Comparison of ENCODE assay signal across 14 cellular contexts in genomic region chr7:155731375-155731774, GRCh38.
DNase-seq lines count a peak whose midpoint lies in the region; ATAC-seq and TF ChIP-seq lines count a peak whose summit lies in the region.
"Had no signal": no experiment of that assay in that cellular context is flagged by ENCODE, and none has a peak within 500 bp of the region (broad histone marks: within the 10 kb centered on the region; RNA-seq: fewer than 3 reads in every experiment).

No MANE protein-coding gene starts in this region.

- H3K4me1 ChIP-seq in gastrocnemius medialis: peaks cover 27 to 32% of the 10 kb centered on the region in 2 donors
- peaks cover 8% of the 10 kb centered on the region for H3K4me1 ChIP-seq in right cardiac atrium (ENCODE audit: control insufficient read depth, insufficient read depth, low read length)

- peaks cover 28% of the 10 kb centered on the region for H3K36me3 Mint-ChIP-seq in activated T-cell treated with anti-CD3 and anti-CD28 coated beads, Interleukin-2, amount 50 U/mL, for 4 hours (ENCODE audit: insufficient read depth)

- H3K27ac ChIP-seq in SU-DHL-6 (ENCODE audit: low read depth, low read length) (peak overlapping the region; percentile 45; the same call in 1 of the 2 replicates), gastrocnemius medialis (no peak overlapping the region), right cardiac atrium (ENCODE audit: low read length) (no peak overlapping the region)

- no peak for TF ChIP-seq CTCF in SU-DHL-6 (IDR thresholded peaks at IDR 0.05; ENCODE audit: insufficient read depth, low read length, poor library complexity, severe bottlenecking)
- no peak for TF ChIP-seq CTCF in fibroblast of pulmonary artery (IDR thresholded peaks at IDR 0.05; ENCODE audit: low read length, missing control alignments)
- TF ChIP-seq CTCF in gastrocnemius medialis (IDR thresholded peaks at IDR 0.05 in 4 of 5, conservative IDR thresholded peaks at IDR 0.05 in 1 of 5): no peak

- H3K36me3 ChIP-seq in SU-DHL-6 (ENCODE audit: low read length) (0 out of 2 replicates have a peak, but pooled peaks cover 1% of the 10 kb centered on the region), gastrocnemius medialis (peaks cover 0 to 11% of the 10 kb centered on the region in 2 donors)

- H2AFZ ChIP-seq in SU-DHL-6 (ENCODE audit: low read depth, low read length, severe bottlenecking): no peak overlapping the region

- H3K4me2 ChIP-seq in SU-DHL-6 (ENCODE audit: low read depth, low read length, poor library complexity, severe bottlenecking): peak overlapping the region; percentile 24

- no peaks in the 10 kb centered on the region for H3K9me2 ChIP-seq in SU-DHL-6 (replicated peaks; ENCODE audit: insufficient read depth, low read length)

- H3K4me1 Mint-ChIP-seq in activated T-cell treated with anti-CD3 and anti-CD28 coated beads, Interleukin-2, amount 50 U/mL, for 4 hours (ENCODE audit: low read depth): peaks cover 61% of the 10 kb centered on the region
- H3K4me1 Mint-ChIP-seq: neural crest cell had no signal

- in situ Hi-C loops in gastrocnemius medialis (cut with MboI; ENCODE audit: low sequenced_read_pairs in 4 of 4): no loop called here

- H3K4me3 Mint-ChIP-seq in activated T-cell treated with anti-CD3 and anti-CD28 coated beads, Interleukin-2, amount 50 U/mL, for 4 hours: no peak overlapping the region
- H3K4me3 Mint-ChIP-seq: CD14-positive monocyte, neural crest cell had no signal

- peaks cover 12% of the 10 kb centered on the region for H3F3A ChIP-seq in SU-DHL-6 (ENCODE audit: insufficient read depth)

- H3K27me3 ChIP-seq in SU-DHL-6 (ENCODE audit: low read length) (no peaks in the 10 kb centered on the region), gastrocnemius medialis (no peaks in the 10 kb centered on the region), right cardiac atrium (ENCODE audit: control insufficient read depth, insufficient read depth) (no peaks in the 10 kb centered on the region)

- no peaks in the 10 kb centered on the region for H3K27me3 Mint-ChIP-seq in activated T-cell treated with anti-CD3 and anti-CD28 coated beads, Interleukin-2, amount 50 U/mL, for 4 hours (ENCODE audit: low read depth)

- H3K4me3 ChIP-seq in SU-DHL-6 (ENCODE audit: insufficient read depth, low read length, poor library complexity, severe bottlenecking): no peak overlapping the region
- no peak overlapping the region for H3K4me3 ChIP-seq in fibroblast of pulmonary artery (replicated peaks; ENCODE audit: low read depth, low read length)
- H3K4me3 ChIP-seq in gastrocnemius medialis: no peak overlapping the region
- H3K4me3 ChIP-seq in right cardiac atrium (ENCODE audit: low read length): no peak overlapping the region

- no peak for TF ChIP-seq POLR2A in gastrocnemius medialis (IDR thresholded peaks at IDR 0.05)

- intact Hi-C loops in gastrocnemius medialis (cut with DNase I; ENCODE audit: low total_unique reads): no loop called here
- intact Hi-C loops in right cardiac atrium (cut with DNase I): loop anchor here in 2 of 4 donors (10.0 kb wide), 1 partner anchor 137 kb away; no protein-coding TSS in a partner anchor

- ATAC-seq in gastrocnemius medialis: peak; percentile 63 to 83
- no peak for ATAC-seq in GM18867 (IDR thresholded peaks at IDR 0.05; ENCODE audit: unreplicated experiment)
- ATAC-seq in activated T-cell treated with anti-CD3 and anti-CD28 coated beads, Interleukin-2, amount 50 U/mL, for 4 hours: no peak
- no peak for ATAC-seq in right cardiac atrium

- H3K9me3 Mint-ChIP-seq in activated T-cell treated with anti-CD3 and anti-CD28 coated beads, Interleukin-2, amount 50 U/mL, for 4 hours: no peaks in the 10 kb centered on the region
- H3K9me3 Mint-ChIP-seq: CD14-positive monocyte, neural crest cell had no signal

- H3K9ac ChIP-seq in SU-DHL-6 (ENCODE audit: low read length): no peak overlapping the region

- H4K20me1 ChIP-seq in SU-DHL-6 (ENCODE audit: low read depth, low read length): no peaks in the 10 kb centered on the region

- H3K79me2 ChIP-seq in SU-DHL-6 (ENCODE audit: insufficient read depth, low read length): peaks cover 59% of the 10 kb centered on the region

- no peaks in the 10 kb centered on the region for H3K9me3 ChIP-seq in SU-DHL-6 (ENCODE audit: insufficient read depth, low read length)
- H3K9me3 ChIP-seq in gastrocnemius medialis: no peaks in the 10 kb centered on the region
- H3K9me3 ChIP-seq in right cardiac atrium (ENCODE audit: control insufficient read depth, low read length): no peaks in the 10 kb centered on the region

- DNase-seq in HPDE6-E6E7 (ENCODE audit: extremely low spot score): peak; percentile 72
- peak; percentile 33 for DNase-seq in fibroblast of pulmonary artery (ENCODE audit: low read depth)
- DNase-seq in gastrocnemius medialis: peak in 1 of 2 donors; percentile 45
- DNase-seq in activated T-cell treated with anti-CD3 and anti-CD28 coated beads, Interleukin-2, amount 50 U/mL, for 4 hours: no peak
- no peak for DNase-seq in right cardiac atrium
- DNase-seq: activated effector memory CD4-positive, alpha-beta T cell treated with Interleukin-2 at 50 U/mL for 16 hours; foreskin fibroblast; NCI-H1694; NCI-H446; retina had no signal

- WGBS in right cardiac atrium: 80% methylated on average over 3 of the region's 3 CpGs

Comparison
In these comparisons a context has a peak if more than half of its experiments do, and no peak if none do; other contexts are left out.
1. DNase-seq: peak in HPDE6-E6E7 (single experiment) and fibroblast of pulmonary artery (single experiment); none in activated T-cell treated with anti-CD3 and anti-CD28 coated beads, Interleukin-2, amount 50 U/mL, for 4 hours (single experiment) and right cardiac atrium (0 of 3).
2. ATAC-seq: peak in gastrocnemius medialis (2 of 2); none in GM18867 (single experiment), activated T-cell treated with anti-CD3 and anti-CD28 coated beads, Interleukin-2, amount 50 U/mL, for 4 hours (0 of 2) and right cardiac atrium (0 of 2).